20 cellular contexts compared by ENCODE assay signal in genomic region chr9:94149696-94150095, GRCh38.
"Had no signal": no experiment of that assay in that cellular context is flagged by ENCODE, and none has a peak within 500 bp of the region (broad histone marks: within the 10 kb centered on the region; RNA-seq: fewer than 3 reads in every experiment).

No MANE protein-coding gene starts in this region.

- H3K27me3 ChIP-seq: breast epithelium, gastroesophageal sphincter, heart left ventricle, pancreas, right lobe of liver, tibial artery had no signal

- H3K27me3 Mint-ChIP-seq: activated CD8-positive, alpha-beta T cell treated with anti-CD3 and anti-CD28 coated beads for 36 hours; naive thymus-derived CD4-positive, alpha-beta T cell; stimulated activated naive CD8-positive, alpha-beta T cell treated with anti-CD3 and anti-CD28 coated beads, Interleukin-15, amount 100 ng/mL, for 72 hours had no signal

- ATAC-seq: activated CD8-positive, alpha-beta T cell treated with anti-CD3 and anti-CD28 coated beads for 36 hours; activated naive CD4-positive, alpha-beta T cell treated with anti-CD3 and anti-CD28 coated beads, Interleukin-2, amount 50 U/mL, for 72 hours; gastroesophageal sphincter; heart left ventricle; left cardiac atrium; naive thymus-derived CD4-positive, alpha-beta T cell; pancreas; right lobe of liver; stimulated activated naive CD8-positive, alpha-beta T cell treated with anti-CD3 and anti-CD28 coated beads, Interleukin-15, amount 100 ng/mL, for 72 hours had no signal

- H3K27ac Mint-ChIP-seq: activated CD4-positive, alpha-beta T cell treated with anti-CD3 and anti-CD28 coated beads, Interleukin-2, amount 10 ng/mL, durations not matched to agents 7 days and 5 days; activated CD8-positive, alpha-beta T cell treated with anti-CD3 and anti-CD28 coated beads for 36 hours; stimulated activated naive CD8-positive, alpha-beta T cell treated with anti-CD3 and anti-CD28 coated beads, Interleukin-15, amount 100 ng/mL, for 72 hours; T-helper 2 cell treated with Interferon-gamma antibody and Interleukin-4, amounts not matched to agents 5 μg/mL and 100 μg/mL, for 36 hours had no signal

- H3K9me3 ChIP-seq: breast epithelium, gastroesophageal sphincter, heart left ventricle, pancreas, right lobe of liver, tibial artery had no signal

- H3K9me3 Mint-ChIP-seq: activated naive CD4-positive, alpha-beta T cell treated with anti-CD3 and anti-CD28 coated beads, Interleukin-2, amount 50 U/mL, for 72 hours had no signal

- DNase-seq: activated CD4-positive, alpha-beta T cell treated with anti-CD3 and anti-CD28 coated beads, Interleukin-2, amount 10 ng/mL, durations not matched to agents 7 days and 5 days; activated CD4-positive, CD25-positive, alpha-beta regulatory T cell treated with anti-CD3 and anti-CD28 coated beads, Interleukin-2, amount 50 U/mL, for 72 hours; activated CD8-positive, alpha-beta T cell treated with anti-CD3 and anti-CD28 coated beads for 36 hours; activated T-cell treated with anti-CD3 and anti-CD28 coated beads, Interleukin-2, amount 50 U/mL, for 1 hour; heart left ventricle; islet precursor cell; left cardiac atrium; naive thymus-derived CD4-positive, alpha-beta T cell; pancreas; right lobe of liver; stimulated activated CD4-positive, alpha-beta T cell treated with anti-CD3 and anti-CD28 coated beads, Interleukin-1b, Interleukin-23, amount 100 ng/mL, for 48 hours; stimulated activated naive CD8-positive, alpha-beta T cell treated with anti-CD3 and anti-CD28 coated beads, Interleukin-15, amount 100 ng/mL, for 72 hours; tibial artery had no signal

- H3K4me3 Mint-ChIP-seq: activated CD4-positive, alpha-beta T cell treated with anti-CD3 and anti-CD28 coated beads, Interleukin-2, amount 10 ng/mL, durations not matched to agents 7 days and 5 days; activated CD8-positive, alpha-beta T cell treated with anti-CD3 and anti-CD28 coated beads for 36 hours; naive thymus-derived CD4-positive, alpha-beta T cell; stimulated activated naive CD8-positive, alpha-beta T cell treated with anti-CD3 and anti-CD28 coated beads, Interleukin-15, amount 100 ng/mL, for 72 hours; T-helper 2 cell treated with Interferon-gamma antibody and Interleukin-4, amounts not matched to agents 5 μg/mL and 100 μg/mL, for 36 hours had no signal

- H3K36me3 ChIP-seq: breast epithelium, gastroesophageal sphincter, heart left ventricle, pancreas, right lobe of liver, tibial artery had no signal

- H3K4me3 ChIP-seq: breast epithelium, coronary artery, gastroesophageal sphincter, heart left ventricle, pancreas, right lobe of liver, skin epidermis, tibial artery had no signal

- H3K4me1 ChIP-seq: breast epithelium, pancreas, right lobe of liver had no signal

- H3K27ac ChIP-seq: coronary artery, gastroesophageal sphincter, heart left ventricle, pancreas, right lobe of liver, tibial artery, VCaP had no signal
